Comparison of ENCODE assay signal across 8 cellular contexts in genomic region chr20:46307139-46307998, GRCh38. TPM values are rescaled to one million over a fixed set of nuclear protein-coding genes. Genes with fewer than 3 reads are reported as not detected.
A peak's percentile ranks its signal among the peaks of the same experiment; 100 is the strongest.
DNase-seq lines count a peak whose midpoint lies in the region; TF ChIP-seq lines count a peak whose summit lies in the region.

No MANE protein-coding gene starts in this region.

- TF ChIP-seq CTCF in Caco-2 (IDR thresholded peaks at IDR 0.05; ENCODE audit: insufficient read depth in 1 of 2, low read depth in 1 of 2, low read length in 1 of 2, severe bottlenecking in 1 of 2, unreplicated experiment in 1 of 2), result peak; percentile 97 to 99

- peak overlapping the region; percentile 45 for H3K4me3 Mint-ChIP-seq in Caco-2 (ENCODE audit: unreplicated experiment)
- no peak overlapping the region for H3K4me3 Mint-ChIP-seq in activated CD4-positive, alpha-beta memory T cell treated with anti-CD3 and anti-CD28 coated beads for 36 hours

- intact Hi-C loops in Caco-2 (cut with micrococcal nuclease; ENCODE audit: unreplicated experiment), result loop anchor here (1.0 to 5.0 kb wide), 6 partner anchors 18 to 175 kb away; no protein-coding TSS in a partner anchor
- intact Hi-C loops in activated CD4-positive, alpha-beta memory T cell treated with anti-CD3 and anti-CD28 coated beads for 36 hours (cut with micrococcal nuclease), result loop anchor here (1.0 to 5.0 kb wide), 4 partner anchors 42 to 285 kb away; no protein-coding TSS in a partner anchor

- peaks cover 15% of the 10 kb centered on the region for H3K4me1 Mint-ChIP-seq in Caco-2 (ENCODE audit: low read depth, unreplicated experiment)
- peaks cover 6% of the 10 kb centered on the region for H3K4me1 Mint-ChIP-seq in activated CD4-positive, alpha-beta memory T cell treated with anti-CD3 and anti-CD28 coated beads for 36 hours (ENCODE audit: low read depth)

- no TSS peak for BruUV-seq in Caco-2 (replicated peaks; lab: Mats Ljungman, UMichigan)

- CTCF ChIA-PET in Caco-2 (lab: Charles Lee), result interaction anchor here (0.6 to 2.7 kb wide), 38 partner anchors 8 to 1569 kb away, joined by 3 to 32 read pairs (median 4); partner anchors contain the start of gene ELMO2
- CTCF ChIA-PET in HEK293T (lab: Yijun Ruan, JAX), result interaction anchor here (0.6 to 1.4 kb wide), 11 partner anchors 10 to 175 kb away, joined by 3 to 5 read pairs (median 4); no protein-coding TSS in a partner anchor
- CTCF ChIA-PET in activated CD4-positive, alpha-beta memory T cell treated with anti-CD3 and anti-CD28 coated beads for 36 hours (lab: Charles Lee), result interaction anchor here (0.5 to 3.2 kb wide), 39 partner anchors 9 to 373 kb away, joined by 3 to 33 read pairs (median 4); partner anchors contain the start of gene ELMO2

- H3K27ac Mint-ChIP-seq in Caco-2 (ENCODE audit: unreplicated experiment), result no peak overlapping the region
- no peak overlapping the region for H3K27ac Mint-ChIP-seq in activated CD4-positive, alpha-beta memory T cell treated with anti-CD3 and anti-CD28 coated beads for 36 hours

- no peaks in the 10 kb centered on the region for H3K9me3 ChIP-seq in Caco-2
- no peaks in the 10 kb centered on the region for H3K9me3 ChIP-seq in effector memory CD4-positive, alpha-beta T cell (ENCODE audit: control insufficient read depth, low read length)

- H3K27me3 ChIP-seq in Caco-2 (replicated peaks; ENCODE audit: control insufficient read depth, insufficient read depth, low read length), result peaks cover 22% of the 10 kb centered on the region
- peaks cover 37% of the 10 kb centered on the region for H3K27me3 ChIP-seq in effector memory CD4-positive, alpha-beta T cell (replicated peaks; ENCODE audit: control insufficient read depth, insufficient read depth, low read length, poor library complexity, severe bottlenecking)

- H3K36me3 Mint-ChIP-seq in Caco-2 (ENCODE audit: insufficient read depth, unreplicated experiment), result no peaks in the 10 kb centered on the region
- no peaks in the 10 kb centered on the region for H3K36me3 Mint-ChIP-seq in activated CD4-positive, alpha-beta memory T cell treated with anti-CD3 and anti-CD28 coated beads for 36 hours

- H3K4me1 ChIP-seq in Caco-2, result peaks cover 15% of the 10 kb centered on the region
- H3K4me1 ChIP-seq in effector memory CD4-positive, alpha-beta T cell (ENCODE audit: control insufficient read depth, insufficient read depth, low read length, poor library complexity, severe bottlenecking), result peaks cover 8% of the 10 kb centered on the region

- POLR2A ChIA-PET in Caco-2 (lab: Charles Lee) (no interaction called here), HEK293T (lab: Yijun Ruan, JAX) (interaction anchor here (0.6 to 1.4 kb wide), 3 partner anchors 42 to 57 kb away, joined by 3 read pairs; no protein-coding TSS in a partner anchor)
- POLR2A ChIA-PET in activated CD4-positive, alpha-beta memory T cell treated with anti-CD3 and anti-CD28 coated beads for 36 hours (lab: Charles Lee), result no interaction called here

- peaks cover 50% of the 10 kb centered on the region for H3K27me3 Mint-ChIP-seq in Caco-2 (ENCODE audit: insufficient read depth, unreplicated experiment)
- peaks cover 50% of the 10 kb centered on the region for H3K27me3 Mint-ChIP-seq in activated CD4-positive, alpha-beta memory T cell treated with anti-CD3 and anti-CD28 coated beads for 36 hours

- no peaks in the 10 kb centered on the region for H3K36me3 ChIP-seq in Caco-2 (ENCODE audit: control insufficient read depth, insufficient read depth, low read length)
- H3K36me3 ChIP-seq in effector memory CD4-positive, alpha-beta T cell (ENCODE audit: control insufficient read depth, insufficient read depth, low read length), result no peaks in the 10 kb centered on the region

- H3K4me3 ChIP-seq in Caco-2 (ENCODE audit: low read depth, low read length), result peak overlapping the region; percentile 46
- H3K4me3 ChIP-seq in effector memory CD4-positive, alpha-beta T cell (ENCODE audit: insufficient read depth, low read depth, low read length, poor library complexity, severe bottlenecking), result peak overlapping the region; percentile 50

- H3K9me3 Mint-ChIP-seq in Caco-2 (ENCODE audit: unreplicated experiment), result no peaks in the 10 kb centered on the region
- H3K9me3 Mint-ChIP-seq in activated CD4-positive, alpha-beta memory T cell treated with anti-CD3 and anti-CD28 coated beads for 36 hours, result no peaks in the 10 kb centered on the region

- DNase-seq in Caco-2 (peak; percentile 76 to 85), HEK293T (ENCODE audit: extremely low spot score) (peak; percentile 79), NCI-H345 (lab: John Stamatoyannopoulos, UW) (peak; percentile 81), medulla oblongata (ENCODE audit: extremely low spot score) (peak; percentile 56)
- DNase-seq in activated CD4-positive, alpha-beta memory T cell treated with anti-CD3 and anti-CD28 coated beads for 36 hours, result peak; percentile 78
- peak; percentile 46 to 55 (median 49) for DNase-seq in effector memory CD4-positive, alpha-beta T cell
- DNase-seq in stimulated activated CD8-positive, alpha-beta memory T cell treated with anti-CD3 and anti-CD28 coated beads, Interleukin-15, amount 100 ng/mL, for 48 hours (ENCODE audit: low read depth in 2 of 2), result peak; percentile 51 to 59
- DNase-seq in NK-92 treated with Interleukin-12 subunit alpha and Interleukin-12 subunit beta, amount 100 ng/mL, for 24 hours (lab: John Stamatoyannopoulos, UW), result no peak

- H3K27ac ChIP-seq in effector memory CD4-positive, alpha-beta T cell (ENCODE audit: insufficient read depth, low read length, poor library complexity, severe bottlenecking), result no peak overlapping the region

TF ChIP-seq in HEK293T, 16 proteins besides CTCF, POLR2A, EP300 and RAD21:
- TF ChIP-seq FOXM1 (IDR thresholded peaks at IDR 0.05; ENCODE audit: borderline replicate concordance) (no peak), L3MBTL2 (conservative IDR thresholded peaks at IDR 0.05) (no peak), TARDBP (IDR thresholded peaks at IDR 0.05) (no peak), SUZ12 (IDR thresholded peaks at IDR 0.05) (no peak), FOXK2 (IDR thresholded peaks at IDR 0.05) (no peak), ELF4 (IDR thresholded peaks at IDR 0.05) (no peak), CTBP1 (IDR thresholded peaks at IDR 0.05; ENCODE audit: borderline replicate concordance) (no peak), ARNT (IDR thresholded peaks at IDR 0.05) (no peak), FOXA1 (IDR thresholded peaks at IDR 0.05) (no peak), HDGF (IDR thresholded peaks at IDR 0.05; ENCODE audit: borderline replicate concordance) (no peak), NFRKB (IDR thresholded peaks at IDR 0.05) (no peak), SP1 (IDR thresholded peaks at IDR 0.05) (no peak), BHLHE40 (IDR thresholded peaks at IDR 0.05; ENCODE audit: borderline replicate concordance) (no peak), LEF1 (IDR thresholded peaks at IDR 0.05; ENCODE audit: borderline replicate concordance) (no peak), ZNF384 (IDR thresholded peaks at IDR 0.05) (no peak)
- TF ChIP-seq, protein P1, sequence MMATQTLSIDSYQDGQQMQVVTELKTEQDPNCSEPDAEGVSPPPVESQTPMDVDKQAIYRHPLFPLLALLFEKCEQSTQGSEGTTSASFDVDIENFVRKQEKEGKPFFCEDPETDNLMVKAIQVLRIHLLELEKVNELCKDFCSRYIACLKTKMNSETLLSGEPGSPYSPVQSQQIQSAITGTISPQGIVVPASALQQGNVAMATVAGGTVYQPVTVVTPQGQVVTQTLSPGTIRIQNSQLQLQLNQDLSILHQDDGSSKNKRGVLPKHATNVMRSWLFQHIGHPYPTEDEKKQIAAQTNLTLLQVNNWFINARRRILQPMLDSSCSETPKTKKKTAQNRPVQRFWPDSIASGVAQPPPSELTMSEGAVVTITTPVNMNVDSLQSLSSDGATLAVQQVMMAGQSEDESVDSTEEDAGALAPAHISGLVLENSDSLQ (IDR thresholded peaks at IDR 0.05), result no peak

RNA-seq across cellular contexts. Expression of gene CDH22, which starts 0.9 kb away (rescaled TPM):
- 0.11 TPM in 1 of 2 replicates, not detected in the other for total RNA-seq in Caco-2 (2022)
- total RNA-seq in activated CD4-positive, alpha-beta memory T cell treated with anti-CD3 and anti-CD28 coated beads for 36 hours, result not detected
